8 cellular contexts compared by ENCODE assay signal in genomic region chr15:52112203-52112750, GRCh38. TPM values are rescaled to one million over a fixed set of nuclear protein-coding genes. Genes with fewer than 3 reads are reported as not detected.
DNase-seq lines count a peak whose midpoint lies in the region; ATAC-seq, FAIRE-seq and TF ChIP-seq lines count a peak whose summit lies in the region.

No MANE protein-coding gene starts in this region.

- H3K36me3 ChIP-seq in HUES6 (ENCODE audit: control insufficient read depth, insufficient read depth, low read length) = no peaks in the 10 kb centered on the region
- H3K36me3 ChIP-seq in heart left ventricle = no peaks in the 10 kb centered on the region

- H3K27me3 ChIP-seq in HUES6 (ENCODE audit: control insufficient read depth, insufficient read depth, low read length) = peaks cover 23% of the 10 kb centered on the region
- H3K27me3 ChIP-seq in heart left ventricle = peaks cover 11 to 42% (median 27%) of the 10 kb centered on the region in 9 donors

- no peak overlapping the region for H3K27ac Mint-ChIP-seq in activated T-helper 1 cell treated with anti-CD3 and anti-CD28 coated beads, Interleukin-12 subunit alpha, Interleukin-12 subunit beta, Interleukin-2, Interleukin-4 antibody, amounts not matched to agents 30 ng/mL and 10 ng/mL and 1 ng/mL, durations not matched to agents 14 hours and 24 hours and 36 hours

- DNase-seq in CD1c-positive myeloid dendritic cell (ENCODE audit: extremely low spot score) = peak; percentile 19
- DNase-seq in activated T-helper 1 cell treated with anti-CD3 and anti-CD28 coated beads, Interleukin-12 subunit alpha, Interleukin-12 subunit beta, Interleukin-2, Interleukin-4 antibody, amounts not matched to agents 30 ng/mL and 10 ng/mL and 1 ng/mL, durations not matched to agents 14 hours and 24 hours and 36 hours (ENCODE audit: low spot score) = peak; percentile 11
- DNase-seq in heart left ventricle = peak in 2 of 5 donors; percentile 45 to 66
- DNase-seq in stimulated activated CD4-positive, alpha-beta T cell treated with anti-CD3 and anti-CD28 coated beads, Interleukin-12 subunit alpha, Interleukin-12 subunit beta, amount 100 ng/mL, for 4 hours = peak; percentile 40
- DNase-seq in amniotic stem cell (lab: John Stamatoyannopoulos, UW) = no peak
- no peak for DNase-seq in OCI-M2 (lab: John Stamatoyannopoulos, UW; ENCODE audit: unreplicated experiment)
- DNase-seq in D721Med (ENCODE audit: insufficient read length, low spot score) = no peak

- intact Hi-C loops in activated T-helper 1 cell treated with anti-CD3 and anti-CD28 coated beads, Interleukin-12 subunit alpha, Interleukin-12 subunit beta, Interleukin-2, Interleukin-4 antibody, amounts not matched to agents 30 ng/mL and 10 ng/mL and 1 ng/mL, durations not matched to agents 14 hours and 24 hours and 36 hours (cut with micrococcal nuclease) = loop anchor here (10.0 kb wide), 1 partner anchor 113 kb away; no protein-coding TSS in a partner anchor
- intact Hi-C loops in heart left ventricle (cut with DNase I) = no loop called here

- no peaks in the 10 kb centered on the region for H3K36me3 Mint-ChIP-seq in activated T-helper 1 cell treated with anti-CD3 and anti-CD28 coated beads, Interleukin-12 subunit alpha, Interleukin-12 subunit beta, Interleukin-2, Interleukin-4 antibody, amounts not matched to agents 30 ng/mL and 10 ng/mL and 1 ng/mL, durations not matched to agents 14 hours and 24 hours and 36 hours (ENCODE audit: low read depth)

- H3K27ac ChIP-seq in HUES6 (ENCODE audit: low read depth, low read length) (no peak overlapping the region), heart left ventricle (no peak overlapping the region)

- 2 to 5% (median 4%) methylated on average over 11 to 61 of the region's 61 CpGs for WGBS in heart left ventricle, 4 donors

- H3K4me1 ChIP-seq in HUES6 (ENCODE audit: control insufficient read depth, insufficient read depth, low read length) = peaks cover 8% of the 10 kb centered on the region; the same call in 1 of the 2 replicates
- H3K4me1 ChIP-seq in heart left ventricle = peaks cover 0 to 12% (median 6%) of the 10 kb centered on the region in 12 donors

- H3K9me3 ChIP-seq in HUES6 (ENCODE audit: control insufficient read depth, insufficient read depth, low read depth, low read length) (no peaks in the 10 kb centered on the region), heart left ventricle (no peaks in the 10 kb centered on the region)

- H3K4me3 ChIP-seq in HUES6 (ENCODE audit: low read depth, low read length) (peak overlapping the region; percentile 43; the same call in 1 of the 2 replicates), heart left ventricle (peak overlapping the region in 10 of 12 donors; percentile 17 to 54 (median 42))

- TF ChIP-seq POLR2A in heart left ventricle (IDR thresholded peaks at IDR 0.05) = no peak

- TF ChIP-seq CTCF in heart left ventricle (IDR thresholded peaks at IDR 0.05) (no peak), D721Med (IDR thresholded peaks at IDR 0.05; ENCODE audit: insufficient read depth, missing control alignments) (no peak)

- peak overlapping the region; percentile 52 for H3K4me3 Mint-ChIP-seq in activated T-helper 1 cell treated with anti-CD3 and anti-CD28 coated beads, Interleukin-12 subunit alpha, Interleukin-12 subunit beta, Interleukin-2, Interleukin-4 antibody, amounts not matched to agents 30 ng/mL and 10 ng/mL and 1 ng/mL, durations not matched to agents 14 hours and 24 hours and 36 hours

- no peaks in the 10 kb centered on the region for H3K4me1 Mint-ChIP-seq in activated T-helper 1 cell treated with anti-CD3 and anti-CD28 coated beads, Interleukin-12 subunit alpha, Interleukin-12 subunit beta, Interleukin-2, Interleukin-4 antibody, amounts not matched to agents 30 ng/mL and 10 ng/mL and 1 ng/mL, durations not matched to agents 14 hours and 24 hours and 36 hours (ENCODE audit: low read depth)

- no peak for FAIRE-seq in D721Med (lab: Jason Lieb, UNC)

- H3K9me3 Mint-ChIP-seq in activated T-helper 1 cell treated with anti-CD3 and anti-CD28 coated beads, Interleukin-12 subunit alpha, Interleukin-12 subunit beta, Interleukin-2, Interleukin-4 antibody, amounts not matched to agents 30 ng/mL and 10 ng/mL and 1 ng/mL, durations not matched to agents 14 hours and 24 hours and 36 hours = no peaks in the 10 kb centered on the region

- ATAC-seq in heart left ventricle = peak; percentile 26 to 75 (median 62)

- no peak overlapping the region for H3K9ac ChIP-seq in HUES6 (ENCODE audit: low read length)

- peaks cover 34% of the 10 kb centered on the region for H3K27me3 Mint-ChIP-seq in activated T-helper 1 cell treated with anti-CD3 and anti-CD28 coated beads, Interleukin-12 subunit alpha, Interleukin-12 subunit beta, Interleukin-2, Interleukin-4 antibody, amounts not matched to agents 30 ng/mL and 10 ng/mL and 1 ng/mL, durations not matched to agents 14 hours and 24 hours and 36 hours (ENCODE audit: insufficient read depth)

RNA-seq across cellular contexts. Expression of gene BCL2L10, which starts 0.3 kb away (rescaled TPM):
- total RNA-seq in activated T-helper 1 cell treated with anti-CD3 and anti-CD28 coated beads, Interleukin-12 subunit alpha, Interleukin-12 subunit beta, Interleukin-2, Interleukin-4 antibody, amounts not matched to agents 30 ng/mL and 10 ng/mL and 1 ng/mL, durations not matched to agents 14 hours and 24 hours and 36 hours = not detected in 2 replicates
- under 1 TPM in 1 of 9 donors, not detected in 8; 0.20 TPM for total RNA-seq in heart left ventricle
- polyA plus RNA-seq in heart left ventricle = not detected

Comparison
In these comparisons a context has a peak if more than half of its experiments do, and no peak if none do; other contexts are left out.
1. DNase-seq: peak in CD1c-positive myeloid dendritic cell (single experiment), activated T-helper 1 cell treated with anti-CD3 and anti-CD28 coated beads, Interleukin-12 subunit alpha, Interleukin-12 subunit beta, Interleukin-2, Interleukin-4 antibody, amounts not matched to agents 30 ng/mL and 10 ng/mL and 1 ng/mL, durations not matched to agents 14 hours and 24 hours and 36 hours (single experiment) and stimulated activated CD4-positive, alpha-beta T cell treated with anti-CD3 and anti-CD28 coated beads, Interleukin-12 subunit alpha, Interleukin-12 subunit beta, amount 100 ng/mL, for 4 hours (single experiment); none in amniotic stem cell (single experiment), OCI-M2 (single experiment) and D721Med (single experiment).